14 cellular contexts compared by ENCODE assay signal in genomic region chr4:153479118-153479517, GRCh38. TPM values are rescaled to one million over a fixed set of nuclear protein-coding genes. Genes with fewer than 3 reads are reported as not detected.
DNase-seq lines count a peak whose midpoint lies in the region; ATAC-seq and TF ChIP-seq lines count a peak whose summit lies in the region.
"Had no signal": no experiment of that assay in that cellular context is flagged by ENCODE, and none has a peak within 500 bp of the region (broad histone marks: within the 10 kb centered on the region; RNA-seq: fewer than 3 reads in every experiment).

No MANE protein-coding gene starts in this region.

- H3K9me3 Mint-ChIP-seq in activated CD4-positive, alpha-beta memory T cell treated with anti-CD3 and anti-CD28 coated beads for 36 hours = no peaks in the 10 kb centered on the region
- no peaks in the 10 kb centered on the region for H3K9me3 Mint-ChIP-seq in activated CD4-positive, alpha-beta memory T cell treated with anti-CD3 and anti-CD28 coated beads, Interleukin-2, amount 10 ng/mL, durations not matched to agents 7 days and 5 days
- H3K9me3 Mint-ChIP-seq in brain = no peaks in the 10 kb centered on the region

- intact Hi-C loops in activated CD4-positive, alpha-beta memory T cell treated with anti-CD3 and anti-CD28 coated beads for 36 hours (cut with micrococcal nuclease) = no loop called here
- intact Hi-C loops in spleen (cut with DNase I; ENCODE audit: low total_unique reads) = no loop called here

- CTCF ChIA-PET in activated CD4-positive, alpha-beta memory T cell treated with anti-CD3 and anti-CD28 coated beads for 36 hours (lab: Charles Lee) = interaction anchor here (1.1 to 1.3 kb wide), 2 partner anchors 13 to 64 kb away, joined by 3 read pairs; partner anchors contain the start of gene TMEM131L
- CTCF ChIA-PET in activated CD4-positive, alpha-beta memory T cell treated with anti-CD3 and anti-CD28 coated beads, Interleukin-2, amount 10 ng/mL, durations not matched to agents 7 days and 5 days (lab: Charles Lee) = interaction anchor here (1.0 to 1.1 kb wide), 3 partner anchors 10 to 43 kb away, joined by 3 to 5 read pairs (median 3); partner anchors contain the start of gene TMEM131L

- DNase-seq in activated CD4-positive, alpha-beta memory T cell treated with anti-CD3 and anti-CD28 coated beads for 36 hours = no peak
- no peak for DNase-seq in activated CD4-positive, alpha-beta memory T cell treated with anti-CD3 and anti-CD28 coated beads, Interleukin-2, amount 10 ng/mL, durations not matched to agents 7 days and 5 days
- DNase-seq in NCI-H1105 treated with DMSO at 0.1 percent for 48 hours (lab: John Stamatoyannopoulos, UW) (peak; percentile 85), spleen (no peak), GM19238 (ENCODE audit: insufficient read length, low spot score) (no peak)
- DNase-seq: activated T-cell treated with anti-CD3 and anti-CD28 coated beads for 4 hours, GM23248, NCI-H1694 treated with DMSO at 0.1 percent for 48 hours, pancreas, WERI-Rb-1 had no signal

- H3K4me1 ChIP-seq in spleen = peaks cover 39 to 100% (median 92%) of the 10 kb centered on the region in 6 donors

- H3K27me3 Mint-ChIP-seq in activated CD4-positive, alpha-beta memory T cell treated with anti-CD3 and anti-CD28 coated beads for 36 hours = no peaks in the 10 kb centered on the region
- no peaks in the 10 kb centered on the region for H3K27me3 Mint-ChIP-seq in activated CD4-positive, alpha-beta memory T cell treated with anti-CD3 and anti-CD28 coated beads, Interleukin-2, amount 10 ng/mL, durations not matched to agents 7 days and 5 days
- H3K27me3 Mint-ChIP-seq in brain = no peaks in the 10 kb centered on the region

- WGBS in spleen, 5 donors = 54 to 68% (median 63%) methylated on average over 3 of the region's 3 CpGs

- H3K4me3 Mint-ChIP-seq in activated CD4-positive, alpha-beta memory T cell treated with anti-CD3 and anti-CD28 coated beads for 36 hours = no peak overlapping the region
- no peak overlapping the region for H3K4me3 Mint-ChIP-seq in activated CD4-positive, alpha-beta memory T cell treated with anti-CD3 and anti-CD28 coated beads, Interleukin-2, amount 10 ng/mL, durations not matched to agents 7 days and 5 days
- H3K4me3 Mint-ChIP-seq in brain = peak overlapping the region in 1 of 5 experiments; percentile 21

- H3K9me3 ChIP-seq in spleen = no peaks in the 10 kb centered on the region
- H3K9me3 ChIP-seq: pancreas had no signal

- peaks cover 28% of the 10 kb centered on the region for H3K36me3 Mint-ChIP-seq in activated CD4-positive, alpha-beta memory T cell treated with anti-CD3 and anti-CD28 coated beads for 36 hours
- H3K36me3 Mint-ChIP-seq in activated CD4-positive, alpha-beta memory T cell treated with anti-CD3 and anti-CD28 coated beads, Interleukin-2, amount 10 ng/mL, durations not matched to agents 7 days and 5 days (ENCODE audit: low read depth) = peaks cover 32% of the 10 kb centered on the region
- peaks cover 45% of the 10 kb centered on the region for H3K36me3 Mint-ChIP-seq in brain

- no peak overlapping the region for H3K4me3 ChIP-seq in spleen
- H3K4me3 ChIP-seq: GM23248, K562, pancreas had no signal

- H3K27ac Mint-ChIP-seq in activated CD4-positive, alpha-beta memory T cell treated with anti-CD3 and anti-CD28 coated beads for 36 hours = peak overlapping the region; percentile 26
- H3K27ac Mint-ChIP-seq in activated CD4-positive, alpha-beta memory T cell treated with anti-CD3 and anti-CD28 coated beads, Interleukin-2, amount 10 ng/mL, durations not matched to agents 7 days and 5 days = no peak overlapping the region
- peak overlapping the region in 3 of 5 experiments; percentile 39 to 73 (median 50) for H3K27ac Mint-ChIP-seq in brain

- no peak for TF ChIP-seq CTCF in brain (conservative IDR thresholded peaks at IDR 0.05)
- TF ChIP-seq CTCF in spleen (IDR thresholded peaks at IDR 0.05 in 8 of 11, conservative IDR thresholded peaks at IDR 0.05 in 3 of 11) = no peak

- no peaks in the 10 kb centered on the region for H3K27me3 ChIP-seq in spleen (replicated peaks in 1 of 7)
- H3K27me3 ChIP-seq: pancreas had no signal

- peaks cover 3 to 64% (median 15%) of the 10 kb centered on the region in 6 donors for H3K36me3 ChIP-seq in spleen
- H3K36me3 ChIP-seq: WERI-Rb-1 had no signal

- peaks cover 65% of the 10 kb centered on the region for H3K4me1 Mint-ChIP-seq in activated CD4-positive, alpha-beta memory T cell treated with anti-CD3 and anti-CD28 coated beads for 36 hours (ENCODE audit: low read depth)
- peaks cover 41% of the 10 kb centered on the region for H3K4me1 Mint-ChIP-seq in activated CD4-positive, alpha-beta memory T cell treated with anti-CD3 and anti-CD28 coated beads, Interleukin-2, amount 10 ng/mL, durations not matched to agents 7 days and 5 days
- H3K4me1 Mint-ChIP-seq in brain = peaks cover 59% of the 10 kb centered on the region

- peak overlapping the region in 5 of 8 donors; percentile 9 to 63 (median 28) for H3K27ac ChIP-seq in spleen
- H3K27ac ChIP-seq: GM23248, pancreas, WERI-Rb-1 had no signal

- ATAC-seq in HG02852 (IDR thresholded peaks at IDR 0.05; ENCODE audit: unreplicated experiment) (no peak), GM18907 (IDR thresholded peaks at IDR 0.05; ENCODE audit: unreplicated experiment) (no peak)
- ATAC-seq: K562, pancreas had no signal

- POLR2A ChIA-PET in activated CD4-positive, alpha-beta memory T cell treated with anti-CD3 and anti-CD28 coated beads for 36 hours (lab: Charles Lee) = no interaction called here
- POLR2A ChIA-PET in activated CD4-positive, alpha-beta memory T cell treated with anti-CD3 and anti-CD28 coated beads, Interleukin-2, amount 10 ng/mL, durations not matched to agents 7 days and 5 days (lab: Charles Lee) = interaction anchor here (1.0 to 1.9 kb wide), 4 partner anchors 9 to 13 kb away, joined by 3 to 4 read pairs (median 4); partner anchors contain the start of gene TMEM131L

- no peak for TF ChIP-seq POLR2A in spleen (IDR thresholded peaks at IDR 0.05)

RNA-seq across cellular contexts. Expression of gene TMEM131L, which starts 13.0 kb away (rescaled TPM):
- total RNA-seq in activated CD4-positive, alpha-beta memory T cell treated with anti-CD3 and anti-CD28 coated beads for 36 hours = 10 to 100 TPM; 32.7 to 33.3 TPM
- 10 to 100 TPM; 25.2 to 26.3 TPM for total RNA-seq in activated CD4-positive, alpha-beta memory T cell treated with anti-CD3 and anti-CD28 coated beads, Interleukin-2, amount 10 ng/mL, durations not matched to agents 7 days and 5 days
- 3.7 TPM for polyA plus RNA-seq in brain (ENCODE audit: insufficient read depth, low read depth, low replicate concordance)
- 100 to 1,000 TPM in 1 of 7 donors, 10 to 100 TPM in 6; 73.5 to 105 (median 83.1) TPM for total RNA-seq in spleen
- polyA plus RNA-seq in spleen = 10 to 100 TPM; 20.9 to 23.1 (median 21.5) TPM
